8 cellular contexts compared by ENCODE assay signal in the genomic region with DNA sequence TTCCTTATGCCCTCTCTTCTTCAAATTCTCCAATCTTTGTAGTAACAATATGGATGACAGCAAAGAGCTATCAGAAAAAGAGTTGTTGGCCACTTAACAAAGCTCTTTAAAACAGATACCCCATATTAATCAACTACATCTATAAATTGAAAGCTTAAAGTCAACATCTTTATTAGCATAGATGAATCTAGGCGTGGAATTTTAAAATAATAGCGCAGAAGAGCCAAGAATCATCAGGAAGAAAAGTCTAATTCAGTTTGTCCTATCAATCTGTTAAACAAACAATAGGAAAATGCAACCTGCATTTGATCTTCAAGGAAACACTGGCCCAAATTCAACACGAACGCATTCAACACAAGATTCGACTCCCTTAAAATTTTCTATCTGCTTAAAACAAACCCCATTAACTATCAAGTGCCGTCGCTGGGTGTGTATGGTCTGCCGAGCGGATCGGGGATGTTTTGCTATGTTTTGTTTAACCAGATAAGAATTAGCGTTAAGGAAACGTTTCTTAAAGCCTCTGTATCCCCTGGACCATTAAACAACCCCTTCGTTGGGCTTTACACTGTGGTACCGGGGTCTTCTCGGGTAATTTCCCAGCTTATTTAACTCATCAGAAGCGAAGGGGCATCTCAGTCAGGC. TPM values are rescaled to one million over a fixed set of nuclear protein-coding genes. Genes with fewer than 3 reads are reported as not detected.
DNase-seq lines count a peak whose midpoint lies in the region; ATAC-seq, FAIRE-seq and TF ChIP-seq lines count a peak whose summit lies in the region.

No MANE protein-coding gene starts in this region.

- no peaks in the 10 kb centered on the region for H3K9me3 Mint-ChIP-seq in activated B cell treated with CpG ODN at 0.5 μM for 24 hours
- no peaks in the 10 kb centered on the region for H3K9me3 Mint-ChIP-seq in stimulated activated naive CD8-positive, alpha-beta T cell treated with anti-CD3 and anti-CD28 coated beads, Interleukin-15, amount 100 ng/mL, for 72 hours

- no peak overlapping the region for H3K27ac ChIP-seq in iPS-18a (ENCODE audit: low read length)

- DNase-seq in GM18507 (ENCODE audit: extremely low spot score, insufficient read length, low read depth) (no peak), activated B cell treated with CpG ODN at 0.5 μM for 24 hours (no peak), NCI-H510A (lab: John Stamatoyannopoulos, UW) (no peak), hippocampal formation (lab: John Stamatoyannopoulos, UW) (no peak), mucosa of gallbladder (ENCODE audit: low spot score) (no peak)
- no peak for DNase-seq in stimulated activated naive CD8-positive, alpha-beta T cell treated with anti-CD3 and anti-CD28 coated beads, Interleukin-15, amount 100 ng/mL, for 72 hours

- H3K4me1 ChIP-seq in iPS-18a (ENCODE audit: control insufficient read depth, low read depth, low read length), result peaks cover 3% of the 10 kb centered on the region

- CTCF ChIA-PET in activated B cell treated with CpG ODN at 0.5 μM for 24 hours (lab: Charles Lee), result interaction anchor here (1.0 to 5.5 kb wide), 13 partner anchors 8 to 106 kb away, joined by 3 to 55 read pairs (median 5); no protein-coding TSS in a partner anchor

- H3K27ac Mint-ChIP-seq in activated B cell treated with CpG ODN at 0.5 μM for 24 hours, result peak overlapping the region; percentile 99
- H3K27ac Mint-ChIP-seq in stimulated activated naive CD8-positive, alpha-beta T cell treated with anti-CD3 and anti-CD28 coated beads, Interleukin-15, amount 100 ng/mL, for 72 hours, result peak overlapping the region; percentile 98

- TF ChIP-seq CTCF in activated B cell treated with CpG ODN at 0.5 μM for 24 hours (IDR thresholded peaks at IDR 0.05), result no peak

- H3K4me1 Mint-ChIP-seq in activated B cell treated with CpG ODN at 0.5 μM for 24 hours, result peaks cover 71% of the 10 kb centered on the region
- H3K4me1 Mint-ChIP-seq in stimulated activated naive CD8-positive, alpha-beta T cell treated with anti-CD3 and anti-CD28 coated beads, Interleukin-15, amount 100 ng/mL, for 72 hours, result peaks cover 44% of the 10 kb centered on the region

- no peak overlapping the region for H3K9ac ChIP-seq in iPS-18a (ENCODE audit: low read length)

- intact Hi-C loops in activated B cell treated with CpG ODN at 0.5 μM for 24 hours (cut with micrococcal nuclease), result loop anchor here (1.0 to 5.0 kb wide), 10 partner anchors 9 to 1253 kb away; partner anchors contain the start of genes ARID4B, GGPS1 and IRF2BP2

- H3K36me3 Mint-ChIP-seq in activated B cell treated with CpG ODN at 0.5 μM for 24 hours (ENCODE audit: low read depth), result peaks cover 33% of the 10 kb centered on the region

- FAIRE-seq in GM18507 (lab: Jason Lieb, UNC), result peak; percentile 78

- H3K9me3 ChIP-seq in iPS-18a (ENCODE audit: control insufficient read depth, low read depth, low read length), result no peaks in the 10 kb centered on the region

- H3K36me3 ChIP-seq in iPS-18a (ENCODE audit: control insufficient read depth, low read depth, low read length), result no peaks in the 10 kb centered on the region

- POLR2A ChIA-PET in activated B cell treated with CpG ODN at 0.5 μM for 24 hours (lab: Charles Lee), result interaction anchor here (0.5 to 5.6 kb wide), 24 partner anchors 8 to 588 kb away, joined by 3 to 60 read pairs (median 6); partner anchors contain the start of gene B3GALNT2

- H3K4me3 Mint-ChIP-seq in activated B cell treated with CpG ODN at 0.5 μM for 24 hours, result peak overlapping the region; percentile 98
- H3K4me3 Mint-ChIP-seq in stimulated activated naive CD8-positive, alpha-beta T cell treated with anti-CD3 and anti-CD28 coated beads, Interleukin-15, amount 100 ng/mL, for 72 hours, result peak overlapping the region; percentile 91

- H3K27me3 Mint-ChIP-seq in activated B cell treated with CpG ODN at 0.5 μM for 24 hours, result no peaks in the 10 kb centered on the region
- H3K27me3 Mint-ChIP-seq in stimulated activated naive CD8-positive, alpha-beta T cell treated with anti-CD3 and anti-CD28 coated beads, Interleukin-15, amount 100 ng/mL, for 72 hours, result no peaks in the 10 kb centered on the region

- ATAC-seq in HG02870 (IDR thresholded peaks at IDR 0.05; ENCODE audit: unreplicated experiment) (peak; percentile 3), activated B cell treated with CpG ODN at 0.5 μM for 24 hours (ENCODE audit: low read depth) (no peak)
- no peak for ATAC-seq in stimulated activated naive CD8-positive, alpha-beta T cell treated with anti-CD3 and anti-CD28 coated beads, Interleukin-15, amount 100 ng/mL, for 72 hours

- H3K27me3 ChIP-seq in iPS-18a (ENCODE audit: control insufficient read depth, insufficient read depth, low read length), result peaks cover 29% of the 10 kb centered on the region

- H3K4me3 ChIP-seq in iPS-18a (ENCODE audit: low read length), result peak overlapping the region; percentile 71

RNA-seq across cellular contexts. Expression of gene LYST, which starts 1.0 kb away (rescaled TPM):
- total RNA-seq in activated B cell treated with CpG ODN at 0.5 μM for 24 hours, result 76.0 and 90.2 TPM in 2 replicates
- total RNA-seq in mucosa of gallbladder, result 20.1 TPM
